In genomic region chr18:11005528-11005927, GRCh38 we compare ENCODE assay signal across 1 cellular context.
A peak's percentile ranks its signal among the peaks of the same experiment; 100 is the strongest.
TF ChIP-seq lines count a peak whose summit lies in the region.

No MANE protein-coding gene starts in this region.

TF ChIP-seq in HepG2, 621 proteins besides CTCF, POLR2A, EP300 and RAD21 (continued from another document and continues in another):
- TF ChIP-seq, protein P1, sequence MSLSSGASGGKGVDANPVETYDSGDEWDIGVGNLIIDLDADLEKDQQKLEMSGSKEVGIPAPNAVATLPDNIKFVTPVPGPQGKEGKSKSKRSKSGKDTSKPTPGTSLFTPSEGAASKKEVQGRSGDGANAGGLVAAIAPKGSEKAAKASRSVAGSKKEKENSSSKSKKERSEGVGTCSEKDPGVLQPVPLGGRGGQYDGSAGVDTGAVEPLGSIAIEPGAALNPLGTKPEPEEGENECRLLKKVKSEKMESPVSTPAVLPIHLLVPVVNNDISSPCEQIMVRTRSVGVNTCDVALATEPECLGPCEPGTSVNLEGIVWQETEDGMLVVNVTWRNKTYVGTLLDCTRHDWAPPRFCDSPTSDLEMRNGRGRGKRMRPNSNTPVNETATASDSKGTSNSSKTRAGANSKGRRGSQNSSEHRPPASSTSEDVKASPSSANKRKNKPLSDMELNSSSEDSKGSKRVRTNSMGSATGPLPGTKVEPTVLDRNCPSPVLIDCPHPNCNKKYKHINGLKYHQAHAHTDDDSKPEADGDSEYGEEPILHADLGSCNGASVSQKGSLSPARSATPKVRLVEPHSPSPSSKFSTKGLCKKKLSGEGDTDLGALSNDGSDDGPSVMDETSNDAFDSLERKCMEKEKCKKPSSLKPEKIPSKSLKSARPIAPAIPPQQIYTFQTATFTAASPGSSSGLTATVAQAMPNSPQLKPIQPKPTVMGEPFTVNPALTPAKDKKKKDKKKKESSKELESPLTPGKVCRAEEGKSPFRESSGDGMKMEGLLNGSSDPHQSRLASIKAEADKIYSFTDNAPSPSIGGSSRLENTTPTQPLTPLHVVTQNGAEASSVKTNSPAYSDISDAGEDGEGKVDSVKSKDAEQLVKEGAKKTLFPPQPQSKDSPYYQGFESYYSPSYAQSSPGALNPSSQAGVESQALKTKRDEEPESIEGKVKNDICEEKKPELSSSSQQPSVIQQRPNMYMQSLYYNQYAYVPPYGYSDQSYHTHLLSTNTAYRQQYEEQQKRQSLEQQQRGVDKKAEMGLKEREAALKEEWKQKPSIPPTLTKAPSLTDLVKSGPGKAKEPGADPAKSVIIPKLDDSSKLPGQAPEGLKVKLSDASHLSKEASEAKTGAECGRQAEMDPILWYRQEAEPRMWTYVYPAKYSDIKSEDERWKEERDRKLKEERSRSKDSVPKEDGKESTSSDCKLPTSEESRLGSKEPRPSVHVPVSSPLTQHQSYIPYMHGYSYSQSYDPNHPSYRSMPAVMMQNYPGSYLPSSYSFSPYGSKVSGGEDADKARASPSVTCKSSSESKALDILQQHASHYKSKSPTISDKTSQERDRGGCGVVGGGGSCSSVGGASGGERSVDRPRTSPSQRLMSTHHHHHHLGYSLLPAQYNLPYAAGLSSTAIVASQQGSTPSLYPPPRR (CRISPR knock-in tag; IDR thresholded peaks at IDR 0.05; ENCODE audit: borderline replicate concordance): peak; percentile 95
- TF ChIP-seq MXI1 (IDR thresholded peaks at IDR 0.05; ENCODE audit: borderline replicate concordance, low read depth, low read length) (peak; percentile 86; the same call in 1 of the 3 replicates), NFKBIZ (CRISPR knock-in tag; IDR thresholded peaks at IDR 0.05) (peak; percentile 86; the same call in 1 of the 2 replicates), HNRNPK (IDR thresholded peaks at IDR 0.05; ENCODE audit: low read depth, low read length, poor library complexity, severe bottlenecking) (no peak), ZNF501 (CRISPR knock-in tag; IDR thresholded peaks at IDR 0.05) (peak; percentile 92), TOE1 (CRISPR knock-in tag; IDR thresholded peaks at IDR 0.05) (no peak), ZNF331 (CRISPR knock-in tag; IDR thresholded peaks at IDR 0.05) (peak; percentile 90), RXRB (CRISPR knock-in tag; IDR thresholded peaks at IDR 0.05; ENCODE audit: borderline replicate concordance) (peak; percentile 95), ZNF530 (CRISPR knock-in tag; IDR thresholded peaks at IDR 0.05; ENCODE audit: low read depth) (no peak), GATA4 (IDR thresholded peaks at IDR 0.05; ENCODE audit: borderline replicate concordance, low read depth) (peak; percentile 85; the same call in 1 of the 2 replicates), ZNF569 (CRISPR knock-in tag; IDR thresholded peaks at IDR 0.05; ENCODE audit: borderline replicate concordance) (no peak), ZNF878 (CRISPR knock-in tag; IDR thresholded peaks at IDR 0.05) (peak; percentile 92), FOXM1 (CRISPR knock-in tag; IDR thresholded peaks at IDR 0.05) (no peak), KLF13 (CRISPR knock-in tag; IDR thresholded peaks at IDR 0.05) (no peak), BATF2 (CRISPR knock-in tag; IDR thresholded peaks at IDR 0.05) (no peak), NR0B2 (CRISPR knock-in tag; IDR thresholded peaks at IDR 0.05) (no peak), ZNF782 (CRISPR knock-in tag; IDR thresholded peaks at IDR 0.05; ENCODE audit: borderline replicate concordance) (no peak), MLLT10 (CRISPR knock-in tag; IDR thresholded peaks at IDR 0.05) (no peak), ZBTB33 (CRISPR knock-in tag; IDR thresholded peaks at IDR 0.05) (peak; percentile 56), ZNF772 (CRISPR knock-in tag; IDR thresholded peaks at IDR 0.05) (0 out of 2 replicates have a peak, but pooled peaks have one; percentile 39), ZUFSP (CRISPR knock-in tag; IDR thresholded peaks at IDR 0.05; ENCODE audit: borderline replicate concordance) (no peak), THRA (CRISPR knock-in tag; IDR thresholded peaks at IDR 0.05; ENCODE audit: borderline replicate concordance) (peak; percentile 85; the same call in 1 of the 2 replicates)
- TF ChIP-seq, protein P2, sequence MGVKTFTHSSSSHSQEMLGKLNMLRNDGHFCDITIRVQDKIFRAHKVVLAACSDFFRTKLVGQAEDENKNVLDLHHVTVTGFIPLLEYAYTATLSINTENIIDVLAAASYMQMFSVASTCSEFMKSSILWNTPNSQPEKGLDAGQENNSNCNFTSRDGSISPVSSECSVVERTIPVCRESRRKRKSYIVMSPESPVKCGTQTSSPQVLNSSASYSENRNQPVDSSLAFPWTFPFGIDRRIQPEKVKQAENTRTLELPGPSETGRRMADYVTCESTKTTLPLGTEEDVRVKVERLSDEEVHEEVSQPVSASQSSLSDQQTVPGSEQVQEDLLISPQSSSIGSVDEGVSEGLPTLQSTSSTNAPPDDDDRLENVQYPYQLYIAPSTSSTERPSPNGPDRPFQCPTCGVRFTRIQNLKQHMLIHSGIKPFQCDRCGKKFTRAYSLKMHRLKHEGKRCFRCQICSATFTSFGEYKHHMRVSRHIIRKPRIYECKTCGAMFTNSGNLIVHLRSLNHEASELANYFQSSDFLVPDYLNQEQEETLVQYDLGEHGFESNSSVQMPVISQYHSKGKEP (CRISPR knock-in tag; IDR thresholded peaks at IDR 0.05): no peak
- TF ChIP-seq, protein P3, sequence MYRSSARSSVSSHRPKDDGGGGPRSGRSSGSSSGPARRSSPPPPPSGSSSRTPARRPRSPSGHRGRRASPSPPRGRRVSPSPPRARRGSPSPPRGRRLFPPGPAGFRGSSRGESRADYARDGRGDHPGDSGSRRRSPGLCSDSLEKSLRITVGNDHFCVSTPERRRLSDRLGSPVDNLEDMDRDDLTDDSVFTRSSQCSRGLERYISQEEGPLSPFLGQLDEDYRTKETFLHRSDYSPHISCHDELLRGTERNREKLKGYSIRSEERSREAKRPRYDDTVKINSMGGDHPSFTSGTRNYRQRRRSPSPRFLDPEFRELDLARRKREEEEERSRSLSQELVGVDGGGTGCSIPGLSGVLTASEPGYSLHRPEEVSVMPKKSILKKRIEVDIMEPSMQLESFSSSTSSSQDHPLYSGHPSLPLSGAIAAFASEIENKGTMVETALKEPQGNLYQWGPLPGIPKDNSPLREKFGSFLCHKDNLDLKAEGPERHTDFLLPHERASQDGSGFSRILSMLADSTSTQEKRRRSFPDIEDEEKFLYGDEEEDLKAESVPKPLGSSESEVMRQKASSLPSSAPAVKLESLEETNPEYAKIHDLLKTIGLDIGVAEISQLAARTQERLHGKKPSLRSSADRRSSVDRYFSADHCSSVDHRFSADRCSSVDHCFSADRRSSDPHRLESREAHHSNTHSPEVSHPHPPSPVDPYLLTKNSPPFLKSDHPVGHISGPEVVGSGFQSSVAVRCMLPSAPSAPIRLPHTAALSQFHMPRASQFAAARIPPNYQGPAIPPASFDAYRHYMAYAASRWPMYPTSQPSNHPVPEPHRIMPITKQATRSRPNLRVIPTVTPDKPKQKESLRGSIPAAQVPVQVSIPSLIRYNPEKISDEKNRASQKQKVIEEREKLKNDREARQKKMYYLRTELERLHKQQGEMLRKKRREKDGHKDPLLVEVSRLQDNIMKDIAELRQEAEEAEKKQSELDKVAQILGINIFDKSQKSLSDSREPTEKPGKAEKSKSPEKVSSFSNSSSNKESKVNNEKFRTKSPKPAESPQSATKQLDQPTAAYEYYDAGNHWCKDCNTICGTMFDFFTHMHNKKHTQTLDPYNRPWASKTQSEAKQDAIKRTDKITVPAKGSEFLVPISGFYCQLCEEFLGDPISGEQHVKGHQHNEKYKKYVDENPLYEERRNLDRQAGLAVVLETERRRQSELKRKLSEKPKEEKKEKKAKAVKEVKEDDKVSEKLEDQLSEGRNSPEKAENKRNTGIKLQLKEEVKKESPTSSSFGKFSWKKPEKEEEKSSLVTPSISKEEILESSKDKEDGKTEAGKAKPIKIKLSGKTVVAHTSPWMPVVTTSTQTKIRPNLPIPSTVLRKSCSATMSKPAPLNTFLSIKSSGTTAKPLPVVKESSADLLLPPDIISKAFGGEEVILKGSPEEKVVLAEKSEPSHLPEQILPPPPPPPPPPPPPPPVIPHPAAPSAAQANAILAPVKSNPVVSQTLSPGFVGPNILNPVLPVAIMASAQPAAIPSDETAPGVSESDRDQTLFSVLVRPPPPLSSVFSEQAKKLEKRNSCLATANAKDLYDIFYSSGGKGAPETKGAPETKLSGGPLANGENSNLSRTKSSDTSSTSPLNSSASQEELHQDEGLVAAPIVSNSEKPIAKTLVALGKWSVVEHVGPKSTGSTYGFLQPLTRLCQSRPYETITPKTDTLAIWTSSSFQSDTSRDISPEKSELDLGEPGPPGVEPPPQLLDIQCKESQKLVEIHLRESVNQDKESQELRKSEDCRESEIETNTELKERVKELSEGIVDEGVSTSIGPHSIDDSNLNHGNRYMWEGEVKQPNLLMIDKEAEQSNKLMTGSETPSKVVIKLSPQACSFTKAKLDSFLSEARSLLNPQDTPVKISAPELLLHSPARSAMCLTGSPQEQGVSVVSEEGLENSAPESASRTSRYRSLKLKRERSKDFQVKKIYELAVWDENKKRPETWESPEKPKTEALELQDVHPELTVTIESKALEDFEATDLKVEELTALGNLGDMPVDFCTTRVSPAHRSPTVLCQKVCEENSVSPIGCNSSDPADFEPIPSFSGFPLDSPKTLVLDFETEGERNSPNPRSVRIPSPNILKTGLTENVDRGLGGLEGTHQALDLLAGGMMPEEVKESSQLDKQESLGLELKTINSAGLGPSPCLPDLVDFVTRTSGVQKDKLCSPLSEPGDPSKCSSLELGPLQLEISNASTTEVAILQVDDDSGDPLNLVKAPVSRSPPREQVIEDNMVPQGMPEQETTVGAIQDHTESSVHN (CRISPR knock-in tag; IDR thresholded peaks at IDR 0.05): no peak
- TF ChIP-seq, protein P4, sequence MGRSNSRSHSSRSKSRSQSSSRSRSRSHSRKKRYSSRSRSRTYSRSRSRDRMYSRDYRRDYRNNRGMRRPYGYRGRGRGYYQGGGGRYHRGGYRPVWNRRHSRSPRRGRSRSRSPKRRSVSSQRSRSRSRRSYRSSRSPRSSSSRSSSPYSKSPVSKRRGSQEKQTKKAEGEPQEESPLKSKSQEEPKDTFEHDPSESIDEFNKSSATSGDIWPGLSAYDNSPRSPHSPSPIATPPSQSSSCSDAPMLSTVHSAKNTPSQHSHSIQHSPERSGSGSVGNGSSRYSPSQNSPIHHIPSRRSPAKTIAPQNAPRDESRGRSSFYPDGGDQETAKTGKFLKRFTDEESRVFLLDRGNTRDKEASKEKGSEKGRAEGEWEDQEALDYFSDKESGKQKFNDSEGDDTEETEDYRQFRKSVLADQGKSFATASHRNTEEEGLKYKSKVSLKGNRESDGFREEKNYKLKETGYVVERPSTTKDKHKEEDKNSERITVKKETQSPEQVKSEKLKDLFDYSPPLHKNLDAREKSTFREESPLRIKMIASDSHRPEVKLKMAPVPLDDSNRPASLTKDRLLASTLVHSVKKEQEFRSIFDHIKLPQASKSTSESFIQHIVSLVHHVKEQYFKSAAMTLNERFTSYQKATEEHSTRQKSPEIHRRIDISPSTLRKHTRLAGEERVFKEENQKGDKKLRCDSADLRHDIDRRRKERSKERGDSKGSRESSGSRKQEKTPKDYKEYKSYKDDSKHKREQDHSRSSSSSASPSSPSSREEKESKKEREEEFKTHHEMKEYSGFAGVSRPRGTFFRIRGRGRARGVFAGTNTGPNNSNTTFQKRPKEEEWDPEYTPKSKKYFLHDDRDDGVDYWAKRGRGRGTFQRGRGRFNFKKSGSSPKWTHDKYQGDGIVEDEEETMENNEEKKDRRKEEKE (IDR thresholded peaks at IDR 0.05): no peak
